8 cellular contexts compared by ENCODE assay signal in the genomic region with DNA sequence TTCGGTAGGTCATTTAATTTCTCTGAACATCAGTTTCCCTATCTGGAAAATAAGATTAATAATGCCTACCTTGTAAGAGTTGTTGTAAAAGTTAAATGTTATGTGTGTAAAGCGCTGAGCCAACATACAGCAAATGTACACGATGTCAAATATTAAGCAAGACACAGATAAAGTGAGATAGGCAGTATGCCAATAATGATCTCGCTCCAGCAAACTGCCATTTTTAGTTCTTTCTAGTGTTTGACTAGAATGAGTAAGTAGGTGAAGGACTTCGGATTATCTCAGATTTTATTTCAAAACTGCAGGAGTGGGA. TPM values are rescaled to one million over a fixed set of nuclear protein-coding genes. Genes with fewer than 3 reads are reported as not detected.
DNase-seq lines count a peak whose midpoint lies in the region; ATAC-seq and TF ChIP-seq lines count a peak whose summit lies in the region.

No MANE protein-coding gene starts in this region.

- H3K4me3 ChIP-seq in tibial nerve = peak overlapping the region; percentile 79 to 96 (median 87)

- 15 to 16% methylated on average over 5 of the region's 5 CpGs for WGBS in tibial nerve, 2 donors

- no peaks in the 10 kb centered on the region for H3K9me3 Mint-ChIP-seq in activated naive CD8-positive, alpha-beta T cell treated with anti-CD3 and anti-CD28 coated beads for 36 hours

- peak overlapping the region; percentile 88 to 99 (median 94) for H3K27ac ChIP-seq in tibial nerve

- no peaks in the 10 kb centered on the region for H3K27me3 ChIP-seq in tibial nerve

- no peaks in the 10 kb centered on the region for H3K27me3 Mint-ChIP-seq in activated naive CD8-positive, alpha-beta T cell treated with anti-CD3 and anti-CD28 coated beads for 36 hours

- no peak for TF ChIP-seq EP300 in tibial nerve (IDR thresholded peaks at IDR 0.05)

- CTCF ChIA-PET in GM10248 (lab: Yijun Ruan, JAX) = interaction anchor here (0.9 to 3.2 kb wide), 9 partner anchors 11 to 200 kb away, joined by 4 to 30 read pairs (median 7); no protein-coding TSS in a partner anchor

- peaks cover 0 to 58% (median 17%) of the 10 kb centered on the region in 4 donors for H3K4me1 ChIP-seq in tibial nerve

- TF ChIP-seq POLR2A in tibial nerve (IDR thresholded peaks at IDR 0.05) = no peak

- no peaks in the 10 kb centered on the region for H3K36me3 ChIP-seq in tibial nerve

- ATAC-seq in GM18868 (IDR thresholded peaks at IDR 0.05; ENCODE audit: unreplicated experiment) (peak; percentile 18), HG02943 (IDR thresholded peaks at IDR 0.05; ENCODE audit: low read depth, unreplicated experiment) (peak; percentile 1), left lobe of liver (peak; percentile 9)

- DNase-seq in activated naive CD8-positive, alpha-beta T cell treated with anti-CD3 and anti-CD28 coated beads for 36 hours = no peak
- DNase-seq in left lobe of liver (ENCODE audit: low spot score) (no peak), tibial nerve (ENCODE audit: low spot score in 2 of 2) (no peak), GM10248 (ENCODE audit: extremely low spot score) (no peak), HK-2 (ENCODE audit: unreplicated experiment) (no peak)
- DNase-seq in stimulated activated CD4-positive, alpha-beta T cell treated with anti-CD3 and anti-CD28 coated beads, Interleukin-1b, Interleukin-23, amount 100 ng/mL, for 48 hours = no peak

- no peak for TF ChIP-seq CTCF in tibial nerve (IDR thresholded peaks at IDR 0.05)
- no peak for TF ChIP-seq CTCF in GM10248 (IDR thresholded peaks at IDR 0.05; ENCODE audit: control extremely low read depth, extremely low read depth, low read depth, missing control alignments)

- no peaks in the 10 kb centered on the region for H3K9me3 ChIP-seq in tibial nerve

- peaks cover 40% of the 10 kb centered on the region for H3K4me1 Mint-ChIP-seq in activated naive CD8-positive, alpha-beta T cell treated with anti-CD3 and anti-CD28 coated beads for 36 hours

- peaks cover 29% of the 10 kb centered on the region for H3K36me3 Mint-ChIP-seq in activated naive CD8-positive, alpha-beta T cell treated with anti-CD3 and anti-CD28 coated beads for 36 hours

- POLR2A ChIA-PET in GM10248 (lab: Yijun Ruan, JAX) = no interaction called here

- peak overlapping the region; percentile 97 for H3K4me3 Mint-ChIP-seq in activated naive CD8-positive, alpha-beta T cell treated with anti-CD3 and anti-CD28 coated beads for 36 hours

- peak overlapping the region; percentile 99 for H3K27ac Mint-ChIP-seq in activated naive CD8-positive, alpha-beta T cell treated with anti-CD3 and anti-CD28 coated beads for 36 hours

RNA-seq across cellular contexts. Expression of a gene that starts 0.8 kb away (rescaled TPM):
- 10 to 100 TPM; 61.1 to 63.8 TPM for total RNA-seq in activated naive CD8-positive, alpha-beta T cell treated with anti-CD3 and anti-CD28 coated beads for 36 hours
- total RNA-seq in left lobe of liver (92.1 TPM), tibial nerve (100 to 1,000 TPM in 1 of 4 donors, 10 to 100 TPM in 3; 77.1 to 126 (median 85.6) TPM)
